Comparison of ENCODE assay signal across 6 cellular contexts in genomic region chr6:108507316-108507715, GRCh38.
"Had no signal": no experiment of that assay in that cellular context is flagged by ENCODE, and none has a peak within 500 bp of the region (broad histone marks: within the 10 kb centered on the region; RNA-seq: fewer than 3 reads in every experiment).

No MANE protein-coding gene starts in this region.

- H3K4me2 ChIP-seq: GM23338 had no signal

- ATAC-seq: GM23338 had no signal

- H3K4me3 ChIP-seq: GM23338 had no signal

- DNase-seq: H9, HCEC 1CT, KBM-7 had no signal

- FAIRE-seq: H54, HTR-8/SVneo had no signal

- H2AFZ ChIP-seq: GM23338 had no signal
